ENCODE assay signal across 32 cellular contexts in genomic region chr6:105941616-105942412, GRCh38.
DNase-seq lines count a peak whose midpoint lies in the region; ATAC-seq, FAIRE-seq and TF ChIP-seq lines count a peak whose summit lies in the region.
"Had no signal": no experiment of that assay in that cellular context is flagged by ENCODE, and none has a peak within 500 bp of the region (broad histone marks: within the 10 kb centered on the region; RNA-seq: fewer than 3 reads in every experiment).

No MANE protein-coding gene starts in this region.

- in situ Hi-C loops in GM12878 (cut with MboI), result no loop called here

- no peaks in the 10 kb centered on the region for H4K20me1 ChIP-seq in GM12878 (ENCODE audit: control insufficient read depth, insufficient read depth)
- H4K20me1 ChIP-seq: BLaER1 treated with 17β-estradiol and CSF1 and Interleukin-3, amounts not matched to agents 10 nM and 100 nM had no signal

- H3K9ac ChIP-seq in GM12878 (ENCODE audit: control insufficient read depth, insufficient read depth, low read length), result no peak overlapping the region
- H3K9ac ChIP-seq: BLaER1 treated with 17β-estradiol and CSF1 and Interleukin-3, amounts not matched to agents 10 nM and 100 nM had no signal

- WGBS in GM12878 (ENCODE audit: insufficient coverage, insufficient replicate concordance, low lambda C conversion rate, missing lambda C conversion rate), result 52% methylated on average over 3 of the region's 3 CpGs

- ATAC-seq in GM12878 (no peak), HG02981 (IDR thresholded peaks at IDR 0.05; ENCODE audit: unreplicated experiment) (no peak), HG03521 (IDR thresholded peaks at IDR 0.05; ENCODE audit: unreplicated experiment) (no peak)
- no peak for ATAC-seq in CD4-positive, alpha-beta T cell (ENCODE audit: poor library complexity)
- ATAC-seq: body of pancreas, heart right ventricle, pancreas had no signal

- H3K9me3 ChIP-seq in HEK293 (ENCODE audit: control insufficient read depth, insufficient read depth, low read depth, low read length) (no peaks in the 10 kb centered on the region), GM12878 (replicated peaks; ENCODE audit: control insufficient read depth, insufficient read depth, low read length) (no peaks in the 10 kb centered on the region)
- no peaks in the 10 kb centered on the region for H3K9me3 ChIP-seq in CD4-positive, alpha-beta T cell (ENCODE audit: control insufficient read depth, low read length)
- H3K9me3 ChIP-seq: BLaER1 treated with 17β-estradiol and CSF1 and Interleukin-3, amounts not matched to agents 10 nM and 100 nM; body of pancreas; HAP-1; heart right ventricle; pancreas; SJSA1 had no signal

- RAD21 ChIA-PET in GM12878 (lab: Charles Lee; ENCODE audit: unreplicated experiment), result no interaction called here

- no peak for TF ChIP-seq EP300 in GM12878 (IDR thresholded peaks at IDR 0.05; ENCODE audit: borderline replicate concordance in 1 of 2, control insufficient read depth in 1 of 2, low read depth in 2 of 2, low read length in 2 of 2)

- H3K36me3 Mint-ChIP-seq in CD4-positive, alpha-beta T cell (ENCODE audit: low read depth), result no peaks in the 10 kb centered on the region

- H3K27ac Mint-ChIP-seq in CD4-positive, alpha-beta T cell, result no peak overlapping the region
- H3K27ac Mint-ChIP-seq: activated CD4-positive, alpha-beta memory T cell treated with anti-CD3 and anti-CD28 coated beads, Interleukin-2, amount 10 ng/mL, durations not matched to agents 7 days and 5 days; nephron had no signal

- no peaks in the 10 kb centered on the region for H3K27me3 Mint-ChIP-seq in CD4-positive, alpha-beta T cell

- peaks cover 0 to 1% of the 10 kb centered on the region in 2 experiments; a peak in 2 of 4 replicates for H3K27me3 ChIP-seq in GM12878 (replicated peaks in 1 of 2; ENCODE audit: control insufficient read depth in 2 of 2, insufficient read depth in 2 of 2, low read length in 1 of 2)
- H3K27me3 ChIP-seq in CD4-positive, alpha-beta T cell (ENCODE audit: control insufficient read depth, insufficient read depth, low read length), result no peaks in the 10 kb centered on the region
- H3K27me3 ChIP-seq: BLaER1 treated with 17β-estradiol and CSF1 and Interleukin-3, amounts not matched to agents 10 nM and 100 nM; body of pancreas; pancreas; SJSA1 had no signal

- intact Hi-C loops in GM12878 (cut with micrococcal nuclease; ENCODE audit: unreplicated experiment), result no loop called here
- intact Hi-C loops in CD4-positive, alpha-beta T cell (cut with DNase I, micrococcal nuclease), result no loop called here

- no peak overlapping the region for H3K4me3 Mint-ChIP-seq in CD4-positive, alpha-beta T cell
- H3K4me3 Mint-ChIP-seq: activated CD4-positive, alpha-beta memory T cell treated with anti-CD3 and anti-CD28 coated beads, Interleukin-2, amount 10 ng/mL, durations not matched to agents 7 days and 5 days; nephron had no signal

- POLR2A ChIA-PET in HEK293 (lab: Yijun Ruan, JAX), result no interaction called here
- POLR2A ChIA-PET in GM12878 (lab: Charles Lee), result no interaction called here
- POLR2A ChIA-PET in CD4-positive, alpha-beta T cell (lab: Charles Lee), result no interaction called here

- no peak overlapping the region for H3K4me2 ChIP-seq in GM12878 (ENCODE audit: control insufficient read depth, insufficient read depth)

- H3K4me1 Mint-ChIP-seq in CD4-positive, alpha-beta T cell (ENCODE audit: low read depth), result peaks cover 7% of the 10 kb centered on the region
- H3K4me1 Mint-ChIP-seq: nephron had no signal

- TF ChIP-seq CTCF in HEK293 (tag by site-specific recombination; IDR thresholded peaks at IDR 0.05) (no peak), GM12878 (IDR thresholded peaks at IDR 0.05 in 2 of 3, conservative IDR thresholded peaks at IDR 0.05 in 1 of 3; ENCODE audit: control insufficient read depth in 2 of 3, extremely low read depth in 1 of 3, insufficient read depth in 1 of 3, low read depth in 3 of 3, low read length in 3 of 3) (no peak)
- no peak for TF ChIP-seq CTCF in CD4-positive, alpha-beta T cell (IDR thresholded peaks at IDR 0.05)

- SMC1A ChIA-PET in GM12878 (lab: Charles Lee; ENCODE audit: uncharacterized antibody, unreplicated experiment), result interaction anchor here (0.9 kb wide), 1 partner anchor 9 kb away, joined by 3 read pairs; no protein-coding TSS in a partner anchor

- no TSS peak for BruUV-seq in GM12878 (replicated peaks; lab: Mats Ljungman, UMichigan)

- no peak for FAIRE-seq in GM12878 (lab: Jason Lieb, UNC)
- FAIRE-seq: GM18507, pancreas, urothelium cell line had no signal

- TF ChIP-seq RAD21 in GM12878 (IDR thresholded peaks at IDR 0.05; ENCODE audit: insufficient read depth, low read depth, low read length), result no peak

- no peak overlapping the region for H2AFZ ChIP-seq in GM12878 (ENCODE audit: control insufficient read depth, low read depth, low read length)

- H3K9me3 Mint-ChIP-seq in CD4-positive, alpha-beta T cell, result no peaks in the 10 kb centered on the region
- H3K9me3 Mint-ChIP-seq: nephron had no signal

- CTCF ChIA-PET in HEK293 (lab: Yijun Ruan, JAX), result interaction anchor here (0.6 to 0.7 kb wide), 2 partner anchors 23 to 193 kb away, joined by 3 read pairs; no protein-coding TSS in a partner anchor
- CTCF ChIA-PET in GM12878 (lab: Yijun Ruan, JAX), result no interaction called here
- CTCF ChIA-PET in CD4-positive, alpha-beta T cell (lab: Charles Lee), result no interaction called here

- DNase-seq in CD1c-positive myeloid dendritic cell (ENCODE audit: extremely low spot score), result peak; percentile 29
- no peak for DNase-seq in GM12878 (ENCODE audit: low read depth, low spot score)
- peak; percentile 34 for DNase-seq in inferior parietal cortex (ENCODE audit: extremely low spot score)
- DNase-seq in CD4-positive, alpha-beta T cell, result no peak
- DNase-seq in NOMO-1 treated with DMSO at 0.1 percent for 48 hours (lab: John Stamatoyannopoulos, UW; ENCODE audit: unreplicated experiment), result no peak
- DNase-seq: activated CD4-positive, alpha-beta memory T cell treated with anti-CD3 and anti-CD28 coated beads, Interleukin-2, amount 10 ng/mL, durations not matched to agents 7 days and 5 days; activated CD8-positive, alpha-beta memory T cell treated with anti-CD3 and anti-CD28 coated beads, Interleukin-2, amount 50 U/mL, for 48 hours; activated gamma-delta T cell; body of pancreas; Caco-2; foreskin melanocyte; GF-D8; heart right ventricle; NCI-H2081; NCI-H345; NCI-H748 treated with DMSO at 0.1 percent for 48 hours; pancreas; retina; stimulated activated CD4-positive, alpha-beta T cell treated with anti-CD3 and anti-CD28 coated beads, Interleukin-2, amount 100 ng/mL, for 24 hours; substantia nigra; T-helper 1 cell had no signal

- no peak overlapping the region for H3K4me3 ChIP-seq in HEK293 (ENCODE audit: low read depth, low read length)
- no peak overlapping the region for H3K4me3 ChIP-seq in GM12878
- H3K4me3 ChIP-seq: BLaER1 treated with 17β-estradiol and CSF1 and Interleukin-3, amounts not matched to agents 10 nM and 100 nM; body of pancreas; HAP-1; heart right ventricle; lung; pancreas; SJSA1 had no signal

- H3K4me1 ChIP-seq in HEK293 (ENCODE audit: control insufficient read depth, insufficient read depth, low read length), result peaks cover 5% of the 10 kb centered on the region; the same call in 1 of the 2 replicates
- no peaks in the 10 kb centered on the region for H3K4me1 ChIP-seq in GM12878 (ENCODE audit: control insufficient read depth, insufficient read depth, low read length)
- H3K4me1 ChIP-seq: body of pancreas, pancreas, SJSA1 had no signal

- H3K27ac ChIP-seq in HEK293 (ENCODE audit: extremely low read depth, low read depth, low read length), result no peak overlapping the region
- no peak overlapping the region for H3K27ac ChIP-seq in GM12878 (ENCODE audit: control insufficient read depth, insufficient read depth)
- H3K27ac ChIP-seq in CD4-positive, alpha-beta T cell (ENCODE audit: low read depth, low read length), result no peak overlapping the region
- H3K27ac ChIP-seq: BLaER1 treated with 17β-estradiol and CSF1 and Interleukin-3, amounts not matched to agents 10 nM and 100 nM; body of pancreas; epithelial cell of prostate; heart right ventricle; pancreas; SJSA1 had no signal

- no peaks in the 10 kb centered on the region for H3K79me2 ChIP-seq in GM12878 (ENCODE audit: control insufficient read depth, insufficient read depth, low read length)

- TF ChIP-seq POLR2A in GM12878 (IDR thresholded peaks at IDR 0.05; ENCODE audit: low read depth, low read length), result no peak

- H3K36me3 ChIP-seq in HEK293 (ENCODE audit: control insufficient read depth in 2 of 2, insufficient read depth in 1 of 2, low read length in 2 of 2) (no peaks in the 10 kb centered on the region), GM12878 (ENCODE audit: control insufficient read depth in 2 of 2, insufficient read depth in 2 of 2, low read length in 1 of 2) (no peaks in the 10 kb centered on the region)
- H3K36me3 ChIP-seq: BLaER1 treated with 17β-estradiol and CSF1 and Interleukin-3, amounts not matched to agents 10 nM and 100 nM; HAP-1; heart right ventricle; pancreas; SJSA1 had no signal

TF ChIP-seq in HEK293, 187 proteins besides CTCF, POLR2A, EP300 and RAD21 (continues in another document):
- TF ChIP-seq ZNF335 (tag by site-specific recombination; conservative IDR thresholded peaks at IDR 0.05), result 0 out of 2 replicates have a peak, but pooled peaks have one; percentile 2
- TF ChIP-seq, protein P1, sequence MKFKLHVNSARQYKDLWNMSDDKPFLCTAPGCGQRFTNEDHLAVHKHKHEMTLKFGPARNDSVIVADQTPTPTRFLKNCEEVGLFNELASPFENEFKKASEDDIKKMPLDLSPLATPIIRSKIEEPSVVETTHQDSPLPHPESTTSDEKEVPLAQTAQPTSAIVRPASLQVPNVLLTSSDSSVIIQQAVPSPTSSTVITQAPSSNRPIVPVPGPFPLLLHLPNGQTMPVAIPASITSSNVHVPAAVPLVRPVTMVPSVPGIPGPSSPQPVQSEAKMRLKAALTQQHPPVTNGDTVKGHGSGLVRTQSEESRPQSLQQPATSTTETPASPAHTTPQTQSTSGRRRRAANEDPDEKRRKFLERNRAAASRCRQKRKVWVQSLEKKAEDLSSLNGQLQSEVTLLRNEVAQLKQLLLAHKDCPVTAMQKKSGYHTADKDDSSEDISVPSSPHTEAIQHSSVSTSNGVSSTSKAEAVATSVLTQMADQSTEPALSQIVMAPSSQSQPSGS (tag by site-specific recombination; IDR thresholded peaks at IDR 0.05; ENCODE audit: low read depth), result peak; percentile 90

TF ChIP-seq in GM12878, 131 proteins besides CTCF, POLR2A, EP300 and RAD21:
- TF ChIP-seq ATF7 (IDR thresholded peaks at IDR 0.05; ENCODE audit: low read depth) (peak; percentile 52), SMAD5 (IDR thresholded peaks at IDR 0.05; ENCODE audit: low read depth) (no peak)

Comparison
In these comparisons a context has a peak if more than half of its experiments do, and no peak if none do; other contexts are left out.
1. DNase-seq: peak in CD1c-positive myeloid dendritic cell (single experiment) and inferior parietal cortex (single experiment); none in GM12878 (single experiment), CD4-positive, alpha-beta T cell (0 of 10) and NOMO-1 treated with DMSO at 0.1 percent for 48 hours (single experiment).